Comparison of ENCODE assay signal across 9 cellular contexts in genomic region chr20:33811763-33812672, GRCh38. TPM values are rescaled to one million over a fixed set of nuclear protein-coding genes. Genes with fewer than 3 reads are reported as not detected.
DNase-seq lines count a peak whose midpoint lies in the region; ATAC-seq, FAIRE-seq and TF ChIP-seq lines count a peak whose summit lies in the region.
"Had no signal": no experiment of that assay in that cellular context is flagged by ENCODE, and none has a peak within 500 bp of the region (broad histone marks: within the 10 kb centered on the region; RNA-seq: fewer than 3 reads in every experiment).

No MANE protein-coding gene starts in this region.

- TF ChIP-seq RAD21 in SK-N-SH (IDR thresholded peaks at IDR 0.05; ENCODE audit: low read length) = no peak
- no peak for TF ChIP-seq RAD21 in GM12878 (IDR thresholded peaks at IDR 0.05; ENCODE audit: insufficient read depth, low read depth, low read length)

- TF ChIP-seq EP300 in SK-N-SH (IDR thresholded peaks at IDR 0.05; ENCODE audit: borderline replicate concordance in 1 of 2, low read depth in 1 of 2, low read length in 1 of 2) (no peak), GM12878 (IDR thresholded peaks at IDR 0.05; ENCODE audit: borderline replicate concordance in 1 of 2, control insufficient read depth in 1 of 2, low read depth in 2 of 2, low read length in 2 of 2) (no peak)

- peak overlapping the region; percentile 67 to 93 for H3K27ac ChIP-seq in SK-N-SH (ENCODE audit: low read depth in 2 of 2, low read length in 1 of 2)
- peak overlapping the region; percentile 90 for H3K27ac ChIP-seq in GM12878 (ENCODE audit: control insufficient read depth, insufficient read depth)
- peak overlapping the region; percentile 90 to 100 (median 98) for H3K27ac ChIP-seq in skin epidermis

- peak; percentile 5 for ATAC-seq in HG03045 (IDR thresholded peaks at IDR 0.05; ENCODE audit: unreplicated experiment)
- ATAC-seq in GM12878 = peak; percentile 51
- ATAC-seq in GM18517 (IDR thresholded peaks at IDR 0.05; ENCODE audit: unreplicated experiment) = no peak

- H3K4me2 ChIP-seq in SK-N-SH (peak overlapping the region; percentile 97), GM12878 (ENCODE audit: control insufficient read depth, insufficient read depth) (peak overlapping the region; percentile 82)

- RAD21 ChIA-PET in GM12878 (lab: Charles Lee; ENCODE audit: unreplicated experiment) = interaction anchor here (0.7 to 2.7 kb wide), 10 partner anchors 13 to 296 kb away, joined by 3 to 10 read pairs (median 4); partner anchors contain the start of genes PXMP4 and ZNF341

- TF ChIP-seq CTCF in SK-N-SH (IDR thresholded peaks at IDR 0.05) (no peak), GM12878 (IDR thresholded peaks at IDR 0.05 in 2 of 3, conservative IDR thresholded peaks at IDR 0.05 in 1 of 3; ENCODE audit: control insufficient read depth in 2 of 3, extremely low read depth in 1 of 3, insufficient read depth in 1 of 3, low read depth in 3 of 3, low read length in 3 of 3) (no peak)

- no peak for FAIRE-seq in GM12878 (lab: Jason Lieb, UNC)
- FAIRE-seq: endometrium had no signal

- no TSS peak for BruUV-seq in GM12878 (replicated peaks; lab: Mats Ljungman, UMichigan)

- H2AFZ ChIP-seq in SK-N-SH (ENCODE audit: low read depth) = peak overlapping the region; percentile 84
- peak overlapping the region; percentile 7 for H2AFZ ChIP-seq in GM12878 (ENCODE audit: control insufficient read depth, low read depth, low read length)

- no peaks in the 10 kb centered on the region for H3K27me3 ChIP-seq in SK-N-SH (ENCODE audit: insufficient read depth)
- H3K27me3 ChIP-seq in GM12878 (replicated peaks in 1 of 2; ENCODE audit: control insufficient read depth in 2 of 2, insufficient read depth in 2 of 2, low read length in 1 of 2) = no peaks in the 10 kb centered on the region

- H3K9me3 ChIP-seq in SK-N-SH (no peaks in the 10 kb centered on the region), GM12878 (replicated peaks; ENCODE audit: control insufficient read depth, insufficient read depth, low read length) (no peaks in the 10 kb centered on the region), iPS-18c (ENCODE audit: control insufficient read depth, insufficient read depth, low read length) (no peaks in the 10 kb centered on the region)

- peak; percentile 64 for DNase-seq in GM04503 (ENCODE audit: low read depth)
- peak; percentile 48 for DNase-seq in SK-N-SH
- no peak for DNase-seq in GM12878 (ENCODE audit: low read depth, low spot score)
- no peak for DNase-seq in NCI-H446 (lab: John Stamatoyannopoulos, UW)

- peak overlapping the region; percentile 95 for H3K9ac ChIP-seq in SK-N-SH
- H3K9ac ChIP-seq in GM12878 (ENCODE audit: control insufficient read depth, insufficient read depth, low read length) = peak overlapping the region; percentile 96

- in situ Hi-C loops in GM12878 (cut with MboI) = no loop called here

- TF ChIP-seq POLR2A in GM12878 (IDR thresholded peaks at IDR 0.05; ENCODE audit: low read depth, low read length) = no peak

- peaks cover 13% of the 10 kb centered on the region for H3F3A ChIP-seq in SK-N-SH (replicated peaks; ENCODE audit: insufficient read depth)

- CTCF ChIA-PET in SK-N-SH (lab: Yijun Ruan, JAX) (interaction anchor here (0.5 to 2.0 kb wide), 9 partner anchors 11 to 354 kb away, joined by 3 to 6 read pairs (median 3); partner anchors contain the start of gene ZNF341), GM12878 (lab: Yijun Ruan, JAX) (interaction anchor here (0.5 to 3.2 kb wide), 9 partner anchors 14 to 145 kb away, joined by 3 to 19 read pairs (median 4); partner anchors contain the start of gene ACTL10)

- POLR2A ChIA-PET in SK-N-SH (lab: Yijun Ruan, JAX) = interaction anchor here (0.7 to 1.9 kb wide), 3 partner anchors 19 to 52 kb away, joined by 3 to 5 read pairs (median 4); no protein-coding TSS in a partner anchor
- POLR2A ChIA-PET in GM12878 (lab: Charles Lee) = interaction anchor here (0.6 to 2.1 kb wide), 12 partner anchors 10 to 1812 kb away, joined by 3 to 14 read pairs (median 4); partner anchors contain the start of genes EIF2S2, RALY and ZNF341

- H3K4me1 ChIP-seq in SK-N-SH (ENCODE audit: control insufficient read depth in 1 of 2, insufficient read depth in 2 of 2, low read depth in 1 of 2, low read length in 1 of 2) = peaks cover 7 to 16% of the 10 kb centered on the region in 2 experiments; a peak in 2 of 4 replicates
- peaks cover 4% of the 10 kb centered on the region; the same call in 1 of the 2 replicates for H3K4me1 ChIP-seq in GM12878 (ENCODE audit: control insufficient read depth, insufficient read depth, low read length)

- SMC1A ChIA-PET in GM12878 (lab: Charles Lee; ENCODE audit: uncharacterized antibody, unreplicated experiment) = interaction anchor here (1.0 to 6.3 kb wide), 10 partner anchors 8 to 79 kb away, joined by 3 to 26 read pairs (median 6); no protein-coding TSS in a partner anchor

- H4K20me1 ChIP-seq in SK-N-SH (ENCODE audit: insufficient read depth) = peaks cover 46% of the 10 kb centered on the region
- no peaks in the 10 kb centered on the region; the same call in 1 of the 2 replicates for H4K20me1 ChIP-seq in GM12878 (ENCODE audit: control insufficient read depth, insufficient read depth)

- intact Hi-C loops in GM12878 (cut with micrococcal nuclease; ENCODE audit: unreplicated experiment) = loop anchor here (1.0 to 5.0 kb wide), 3 partner anchors 33 to 126 kb away; partner anchors contain the start of genes E2F1 and ZNF341

- H3K79me2 ChIP-seq in SK-N-SH (ENCODE audit: insufficient read depth) (peaks cover 58% of the 10 kb centered on the region), GM12878 (ENCODE audit: control insufficient read depth, insufficient read depth, low read length) (peaks cover 55% of the 10 kb centered on the region)

- 3% methylated on average over 24 of the region's 25 CpGs for WGBS in SK-N-SH (ENCODE audit: low lambda C conversion rate)
- 1% methylated on average over 25 of the region's 25 CpGs for WGBS in GM12878 (ENCODE audit: insufficient coverage, insufficient replicate concordance, low lambda C conversion rate, missing lambda C conversion rate)

- H3K4me3 ChIP-seq in SK-N-SH (ENCODE audit: low read depth in 2 of 2, low read length in 1 of 2) (peak overlapping the region; percentile 75 to 97), GM12878 (peak overlapping the region; percentile 97), iPS-18c (ENCODE audit: insufficient read depth, low read depth, low read length) (peak overlapping the region; percentile 88), skin epidermis (peak overlapping the region; percentile 75 to 95 (median 88))

- H3K36me3 ChIP-seq in SK-N-SH (replicated peaks in 1 of 2; ENCODE audit: control insufficient read depth in 1 of 2, insufficient read depth in 2 of 2, low read length in 1 of 2) (peaks cover 3 to 4% of the 10 kb centered on the region in 2 experiments), GM12878 (ENCODE audit: control insufficient read depth in 2 of 2, insufficient read depth in 2 of 2, low read length in 1 of 2) (0 out of 4 replicates have a peak, but pooled peaks cover 0 to 4% of the 10 kb centered on the region in 2 experiments)

- H3K9me2 ChIP-seq in SK-N-SH = no peaks in the 10 kb centered on the region

TF ChIP-seq in SK-N-SH, 30 proteins besides CTCF, POLR2A, EP300 and RAD21 (continues in another document):
- TF ChIP-seq JUND (IDR thresholded peaks at IDR 0.05) = peak; percentile 29
- peak; percentile 38 for TF ChIP-seq FOSL2 (IDR thresholded peaks at IDR 0.05; ENCODE audit: borderline replicate concordance, low read depth)
- no peak for TF ChIP-seq MXI1 (IDR thresholded peaks at IDR 0.05; ENCODE audit: low read depth, low read length)
- TF ChIP-seq CHD2 (IDR thresholded peaks at IDR 0.05; ENCODE audit: low read length, partially characterized antibody) = no peak

RNA-seq across cellular contexts. Expression of gene CHMP4B, which starts 0.9 kb away (rescaled TPM):
- polyA plus RNA-seq in SK-N-SH (2012; rRNA removed) (83.1 and 123 TPM in 2 replicates), GM12878 (2011; rRNA removed) (63.3 and 64.9 TPM in 2 replicates), GM12878 (2014; fragmentation: Illumina TruSeq; extraction: Trizol) (117 and 118 TPM in 2 replicates), GM12878 (2014; fragmentation: Nextera tagmentation; extraction: Ambion mirVana) (10 to 100 TPM in 1 of 2 experiments, 1 to 10 TPM in 1; 4.2 to 12.9 TPM), GM12878 (2014; rRNA removed) (102 and 105 TPM in 2 replicates), GM12878 (2016; fragmentation: Nextera tagmentation; extraction: Ambion mirVana) (1 to 10 TPM; 5.0 to 6.7 TPM)
- 141 and 151 TPM in 2 replicates for polyA plus RNA-seq in SK-N-SH (2012; cell fraction: cytosol; rRNA removed)
- polyA plus RNA-seq in SK-N-SH (2012; cell fraction: nucleus; rRNA removed) = 28.4 and 33.7 TPM in 2 replicates
- total RNA-seq in GM12878 (2013; cell fraction: nucleolus; rRNA removed) = 6.9 and 9.9 TPM in 2 replicates
- total RNA-seq in GM12878 (2014; rRNA removed) (46.6 and 47.7 TPM in 2 replicates), GM12878 (2014; rRNA removed; fragmentation: Illumina TruSeq; extraction: Trizol) (52.6 and 54.1 TPM in 2 replicates), GM12878 (2021) (96.3 and 98.7 TPM in 2 replicates)
- 96.7 TPM for polyA plus RNA-seq in GM12878 (2011; ENCODE audit: low read depth)
- polyA plus RNA-seq in GM12878 (2011; cell fraction: cytosol; rRNA removed) = 50.1 and 54.9 TPM in 2 replicates
- 19.2 and 25.0 TPM in 2 replicates for polyA plus RNA-seq in GM12878 (2011; cell fraction: nucleus; rRNA removed)
- polyA plus RNA-seq in GM12878 (2012) = 88.4 and 104 TPM in 2 replicates
- polyA minus RNA-seq in GM12878 (2011; rRNA and poly(A)+ RNA removed) = 14.0 and 17.8 TPM in 2 replicates
- 13.9 and 18.4 TPM in 2 replicates for polyA minus RNA-seq in GM12878 (2011; cell fraction: cytosol; rRNA and poly(A)+ RNA removed)
- polyA minus RNA-seq in GM12878 (2011; cell fraction: nucleus; rRNA and poly(A)+ RNA removed) = 3.5 and 5.2 TPM in 2 replicates

Comparison
In these comparisons a context has a peak if more than half of its experiments do, and no peak if none do; other contexts are left out.
1. DNase-seq: peak in GM04503 (single experiment) and SK-N-SH (single experiment); none in GM12878 (single experiment) and NCI-H446 (0 of 2).
2. Peak in every context shown above with its lines, with median percentiles within 50 percentile points of each other: H3K27ac ChIP-seq and H3K4me3 ChIP-seq.